ENCODE assay signal across 1 cellular context in the genomic region with DNA sequence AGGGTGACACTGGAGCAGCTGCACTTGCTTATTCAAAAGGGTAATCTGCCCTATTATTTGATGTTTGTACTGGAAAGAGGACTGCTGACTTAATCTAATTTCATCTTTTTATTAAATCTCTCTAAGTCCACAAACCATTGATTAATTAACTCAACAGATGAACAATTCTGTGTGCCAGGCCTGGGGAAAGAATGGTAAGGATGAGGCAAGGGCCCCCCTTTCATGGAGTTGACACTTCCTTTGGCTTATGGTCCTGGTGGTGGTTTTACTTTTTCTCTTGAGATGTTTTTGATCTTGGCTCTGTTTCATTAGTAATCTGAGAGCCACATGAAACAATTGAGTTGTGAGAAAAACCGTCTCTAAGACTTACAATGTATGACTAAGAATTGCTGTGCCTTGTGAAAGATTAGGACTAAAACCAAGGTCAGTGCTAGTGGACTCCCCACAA.
TF ChIP-seq lines count a peak whose summit lies in the region.

No MANE protein-coding gene starts in this region.

TF ChIP-seq in GM12878, 131 proteins besides CTCF, POLR2A, EP300 and RAD21 (continued from another document):
- TF ChIP-seq CHD2 (IDR thresholded peaks at IDR 0.05; ENCODE audit: borderline replicate concordance, low read depth, low read length): no peak
- TF ChIP-seq, protein P1, sequence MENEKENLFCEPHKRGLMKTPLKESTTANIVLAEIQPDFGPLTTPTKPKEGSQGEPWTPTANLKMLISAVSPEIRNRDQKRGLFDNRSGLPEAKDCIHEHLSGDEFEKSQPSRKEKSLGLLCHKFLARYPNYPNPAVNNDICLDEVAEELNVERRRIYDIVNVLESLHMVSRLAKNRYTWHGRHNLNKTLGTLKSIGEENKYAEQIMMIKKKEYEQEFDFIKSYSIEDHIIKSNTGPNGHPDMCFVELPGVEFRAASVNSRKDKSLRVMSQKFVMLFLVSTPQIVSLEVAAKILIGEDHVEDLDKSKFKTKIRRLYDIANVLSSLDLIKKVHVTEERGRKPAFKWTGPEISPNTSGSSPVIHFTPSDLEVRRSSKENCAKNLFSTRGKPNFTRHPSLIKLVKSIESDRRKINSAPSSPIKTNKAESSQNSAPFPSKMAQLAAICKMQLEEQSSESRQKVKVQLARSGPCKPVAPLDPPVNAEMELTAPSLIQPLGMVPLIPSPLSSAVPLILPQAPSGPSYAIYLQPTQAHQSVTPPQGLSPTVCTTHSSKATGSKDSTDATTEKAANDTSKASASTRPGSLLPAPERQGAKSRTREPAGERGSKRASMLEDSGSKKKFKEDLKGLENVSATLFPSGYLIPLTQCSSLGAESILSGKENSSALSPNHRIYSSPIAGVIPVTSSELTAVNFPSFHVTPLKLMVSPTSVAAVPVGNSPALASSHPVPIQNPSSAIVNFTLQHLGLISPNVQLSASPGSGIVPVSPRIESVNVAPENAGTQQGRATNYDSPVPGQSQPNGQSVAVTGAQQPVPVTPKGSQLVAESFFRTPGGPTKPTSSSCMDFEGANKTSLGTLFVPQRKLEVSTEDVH (IDR thresholded peaks at IDR 0.05; ENCODE audit: low read depth, partially characterized antibody): no peak
- TF ChIP-seq CHD1 (IDR thresholded peaks at IDR 0.05; ENCODE audit: low read depth, low read length): no peak
- TF ChIP-seq, protein P2, sequence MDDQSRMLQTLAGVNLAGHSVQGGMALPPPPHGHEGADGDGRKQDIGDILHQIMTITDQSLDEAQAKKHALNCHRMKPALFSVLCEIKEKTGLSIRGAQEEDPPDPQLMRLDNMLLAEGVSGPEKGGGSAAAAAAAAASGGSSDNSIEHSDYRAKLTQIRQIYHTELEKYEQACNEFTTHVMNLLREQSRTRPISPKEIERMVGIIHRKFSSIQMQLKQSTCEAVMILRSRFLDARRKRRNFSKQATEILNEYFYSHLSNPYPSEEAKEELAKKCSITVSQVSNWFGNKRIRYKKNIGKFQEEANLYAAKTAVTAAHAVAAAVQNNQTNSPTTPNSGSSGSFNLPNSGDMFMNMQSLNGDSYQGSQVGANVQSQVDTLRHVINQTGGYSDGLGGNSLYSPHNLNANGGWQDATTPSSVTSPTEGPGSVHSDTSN (IDR thresholded peaks at IDR 0.05; ENCODE audit: insufficient replicate concordance, low read depth, low read length): no peak
- TF ChIP-seq, protein P3, sequence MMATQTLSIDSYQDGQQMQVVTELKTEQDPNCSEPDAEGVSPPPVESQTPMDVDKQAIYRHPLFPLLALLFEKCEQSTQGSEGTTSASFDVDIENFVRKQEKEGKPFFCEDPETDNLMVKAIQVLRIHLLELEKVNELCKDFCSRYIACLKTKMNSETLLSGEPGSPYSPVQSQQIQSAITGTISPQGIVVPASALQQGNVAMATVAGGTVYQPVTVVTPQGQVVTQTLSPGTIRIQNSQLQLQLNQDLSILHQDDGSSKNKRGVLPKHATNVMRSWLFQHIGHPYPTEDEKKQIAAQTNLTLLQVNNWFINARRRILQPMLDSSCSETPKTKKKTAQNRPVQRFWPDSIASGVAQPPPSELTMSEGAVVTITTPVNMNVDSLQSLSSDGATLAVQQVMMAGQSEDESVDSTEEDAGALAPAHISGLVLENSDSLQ (IDR thresholded peaks at IDR 0.05): no peak
- TF ChIP-seq, protein P4, sequence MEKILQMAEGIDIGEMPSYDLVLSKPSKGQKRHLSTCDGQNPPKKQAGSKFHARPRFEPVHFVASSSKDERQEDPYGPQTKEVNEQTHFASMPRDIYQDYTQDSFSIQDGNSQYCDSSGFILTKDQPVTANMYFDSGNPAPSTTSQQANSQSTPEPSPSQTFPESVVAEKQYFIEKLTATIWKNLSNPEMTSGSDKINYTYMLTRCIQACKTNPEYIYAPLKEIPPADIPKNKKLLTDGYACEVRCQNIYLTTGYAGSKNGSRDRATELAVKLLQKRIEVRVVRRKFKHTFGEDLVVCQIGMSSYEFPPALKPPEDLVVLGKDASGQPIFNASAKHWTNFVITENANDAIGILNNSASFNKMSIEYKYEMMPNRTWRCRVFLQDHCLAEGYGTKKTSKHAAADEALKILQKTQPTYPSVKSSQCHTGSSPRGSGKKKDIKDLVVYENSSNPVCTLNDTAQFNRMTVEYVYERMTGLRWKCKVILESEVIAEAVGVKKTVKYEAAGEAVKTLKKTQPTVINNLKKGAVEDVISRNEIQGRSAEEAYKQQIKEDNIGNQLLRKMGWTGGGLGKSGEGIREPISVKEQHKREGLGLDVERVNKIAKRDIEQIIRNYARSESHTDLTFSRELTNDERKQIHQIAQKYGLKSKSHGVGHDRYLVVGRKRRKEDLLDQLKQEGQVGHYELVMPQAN (conservative IDR thresholded peaks at IDR 0.05): no peak
- TF ChIP-seq CBX5 (IDR thresholded peaks at IDR 0.05; ENCODE audit: low read depth): no peak
